8 cellular contexts compared by ENCODE assay signal in genomic region chr11:116772443-116773202, GRCh38. TPM values are rescaled to one million over a fixed set of nuclear protein-coding genes. Genes with fewer than 3 reads are reported as not detected.
DNase-seq lines count a peak whose midpoint lies in the region; ATAC-seq and TF ChIP-seq lines count a peak whose summit lies in the region.

Gene BUD13, minus strand, starts transcription at chr11:116772987. Its CDS starts 23 bp downstream, at chr11:116772964.

- peak within 1 kb of the TSS; percentile 85 for H3K9ac ChIP-seq in GM23248

- DNase-seq in Daoy (ENCODE audit: low read depth) (peak; percentile 94), GM23248 (peak; percentile 91), LHCN-M2 (ENCODE audit: low read depth) (peak; percentile 75), fibroblast of pulmonary artery (ENCODE audit: low read depth) (peak; percentile 81)
- peak; percentile 90 for DNase-seq in activated T-helper 9 cell treated with anti-CD3 and anti-CD28 coated beads, Interleukin-2, amount 50 U/mL, for 16 hours (ENCODE audit: low read depth)
- DNase-seq in stimulated activated naive CD8-positive, alpha-beta T cell treated with anti-CD3 and anti-CD28 coated beads, Interleukin-15, amount 100 ng/mL, for 72 hours, result peak; percentile 93 to 95

- TF ChIP-seq POLR2A in Raji (IDR thresholded peaks at IDR 0.05; ENCODE audit: insufficient read depth, low read depth, low read length), result peak; percentile 92

- peaks cover 18% of the 10 kb centered on the region for H3K4me1 ChIP-seq in GM23248 (ENCODE audit: insufficient read depth)

- no peaks in the 10 kb centered on the region for H3K27me3 ChIP-seq in GM23248 (replicated peaks; ENCODE audit: insufficient read depth)

- no peaks in the 10 kb centered on the region for H3K9me3 ChIP-seq in GM23248 (ENCODE audit: low read depth)

- H2AFZ ChIP-seq in GM23248, result peak within 1 kb of the TSS; percentile 83

- no peaks in the 10 kb centered on the region for H4K20me1 ChIP-seq in GM23248 (ENCODE audit: insufficient read depth)

- H3K4me2 ChIP-seq in GM23248 (ENCODE audit: unreplicated experiment), result peak within 1 kb of the TSS; percentile 92

- H3K4me3 ChIP-seq in GM23248 (peak within 1 kb of the TSS; percentile 89), fibroblast of pulmonary artery (replicated peaks; ENCODE audit: low read depth, low read length) (peak within 1 kb of the TSS; percentile 96)

- H3K36me3 Mint-ChIP-seq in nephron (ENCODE audit: low read depth), result peaks cover 25% of the 10 kb centered on the region

- in situ Hi-C loops in GM23248 (cut with MboI), result no loop called here

- peak within 1 kb of the TSS; percentile 75 for H3K27ac ChIP-seq in GM23248

- no peaks in the 10 kb centered on the region for H3K27me3 Mint-ChIP-seq in nephron (ENCODE audit: low read depth)
- no peaks in the 10 kb centered on the region for H3K27me3 Mint-ChIP-seq in stimulated activated naive CD8-positive, alpha-beta T cell treated with anti-CD3 and anti-CD28 coated beads, Interleukin-15, amount 100 ng/mL, for 72 hours

- ATAC-seq in stimulated activated naive CD8-positive, alpha-beta T cell treated with anti-CD3 and anti-CD28 coated beads, Interleukin-15, amount 100 ng/mL, for 72 hours, result peak; percentile 97

- peaks cover 4% of the 10 kb centered on the region; the same call in 1 of the 2 replicates for H3K36me3 ChIP-seq in GM23248 (ENCODE audit: low read depth)

- no peaks in the 10 kb centered on the region for H3K9me2 ChIP-seq in GM23248 (ENCODE audit: insufficient read depth)

- peak within 1 kb of the TSS; percentile 90 to 98 (median 97) for H3K27ac Mint-ChIP-seq in nephron
- H3K27ac Mint-ChIP-seq in stimulated activated naive CD8-positive, alpha-beta T cell treated with anti-CD3 and anti-CD28 coated beads, Interleukin-15, amount 100 ng/mL, for 72 hours, result peak within 1 kb of the TSS; percentile 99

- H3K4me1 Mint-ChIP-seq in nephron, result peaks cover 24% of the 10 kb centered on the region
- H3K4me1 Mint-ChIP-seq in stimulated activated naive CD8-positive, alpha-beta T cell treated with anti-CD3 and anti-CD28 coated beads, Interleukin-15, amount 100 ng/mL, for 72 hours, result peaks cover 64% of the 10 kb centered on the region

- peaks cover 23% of the 10 kb centered on the region for H3F3A ChIP-seq in GM23248 (ENCODE audit: insufficient read depth)

- peaks cover 42% of the 10 kb centered on the region for H3K79me2 ChIP-seq in GM23248 (ENCODE audit: insufficient read depth)

- TF ChIP-seq CTCF in fibroblast of pulmonary artery (IDR thresholded peaks at IDR 0.05; ENCODE audit: low read length, missing control alignments) (no peak), nephron (IDR thresholded peaks at IDR 0.05; ENCODE audit: unreplicated experiment in 3 of 3) (no peak)

- WGBS in GM23248 (ENCODE audit: low coverage in 1 of 2, low lambda C conversion rate in 2 of 2, missing lambda C conversion rate in 2 of 2), 2 experiments, result 0 to 2% methylated on average over 58 to 71 of the region's 73 CpGs

- no peaks in the 10 kb centered on the region for H3K9me3 Mint-ChIP-seq in nephron
- H3K9me3 Mint-ChIP-seq in stimulated activated naive CD8-positive, alpha-beta T cell treated with anti-CD3 and anti-CD28 coated beads, Interleukin-15, amount 100 ng/mL, for 72 hours, result no peaks in the 10 kb centered on the region

- H3K4me3 Mint-ChIP-seq in nephron, result peak within 1 kb of the TSS; percentile 88 to 93 (median 89)
- H3K4me3 Mint-ChIP-seq in stimulated activated naive CD8-positive, alpha-beta T cell treated with anti-CD3 and anti-CD28 coated beads, Interleukin-15, amount 100 ng/mL, for 72 hours, result peak within 1 kb of the TSS; percentile 95 to 98

RNA-seq across cellular contexts. Expression of gene BUD13, which starts in this region (rescaled TPM):
- total RNA-seq in Daoy (2014; rRNA removed; shearing (Covaris generic)), result 23.2 and 31.8 TPM in 2 replicates
- total RNA-seq in GM23248 (2014; rRNA removed; shearing (Covaris generic)), result 8.2 and 12.3 TPM in 2 replicates
- 6.3 and 7.7 TPM in 2 replicates for polyA plus RNA-seq in GM23248 (2016; fragmentation: Nextera tagmentation; extraction: Ambion mirVana)
- 16.6 and 17.7 TPM in 2 replicates for total RNA-seq in LHCN-M2 (2014; rRNA removed)
- polyA plus RNA-seq in LHCN-M2 (2012), result 9.9 TPM

Comparison
In these comparisons a context has a peak if more than half of its experiments do, and no peak if none do; other contexts are left out.
1. Peak in every context shown above with its lines: DNase-seq, ATAC-seq, H3K4me3 ChIP-seq and H3K27ac ChIP-seq.